13 cellular contexts compared by ENCODE assay signal in the genomic region with DNA sequence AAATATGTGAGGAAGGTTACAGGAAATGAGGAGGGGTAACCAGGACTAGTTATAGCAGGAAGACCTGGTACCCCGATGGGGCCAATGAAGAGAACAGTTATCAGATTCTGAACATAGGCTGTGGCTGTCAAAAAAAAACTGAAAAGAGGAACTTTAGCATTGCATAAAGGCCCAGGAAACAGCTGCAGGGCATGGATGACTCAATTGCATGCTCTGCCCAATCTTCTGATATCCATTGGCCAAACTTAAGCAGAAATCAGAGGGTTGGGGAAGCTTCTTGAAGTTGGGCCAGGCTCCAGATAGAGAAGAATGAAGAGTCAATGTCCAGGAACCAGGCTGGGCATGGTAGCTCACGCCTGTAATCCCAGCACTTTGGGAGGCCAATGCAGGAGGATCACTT.
A peak's percentile ranks its signal among the peaks of the same experiment; 100 is the strongest.
DNase-seq lines count a peak whose midpoint lies in the region; ATAC-seq, FAIRE-seq and TF ChIP-seq lines count a peak whose summit lies in the region.
"Had no signal": no experiment of that assay in that cellular context is flagged by ENCODE, and none has a peak within 500 bp of the region (broad histone marks: within the 10 kb centered on the region; RNA-seq: fewer than 3 reads in every experiment).

No MANE protein-coding gene starts in this region.

- no peaks in the 10 kb centered on the region for H3K4me1 Mint-ChIP-seq in effector memory CD8-positive, alpha-beta T cell (ENCODE audit: low read depth in 2 of 2)
- H3K4me1 Mint-ChIP-seq in stimulated activated naive B cell treated with anti-CD40 and anti-IgM and Interleukin-4, amounts not matched to agents 10 μg/mL and 1 μg/mL and 100 μg/mL, for 72 hours, result peaks cover 14 to 15% of the 10 kb centered on the region in 2 donors
- H3K4me1 Mint-ChIP-seq: stimulated activated naive CD8-positive, alpha-beta T cell treated with anti-CD3 and anti-CD28 coated beads, Interleukin-15, amount 100 ng/mL, for 72 hours had no signal

- in situ Hi-C loops in HepG2 (cut with HindIII; ENCODE audit: extremely low pct_ligation_motif_present, low pct_unique_long_range_greater_than_20kb), result no loop called here

- TF ChIP-seq CTCF in right lobe of liver (IDR thresholded peaks at IDR 0.05) (no peak), HepG2 (CRISPR knock-in tag; IDR thresholded peaks at IDR 0.05) (no peak)

- H3K27me3 Mint-ChIP-seq in effector memory CD8-positive, alpha-beta T cell, result no peaks in the 10 kb centered on the region
- no peaks in the 10 kb centered on the region for H3K27me3 Mint-ChIP-seq in stimulated activated naive B cell treated with anti-CD40 and anti-IgM and Interleukin-4, amounts not matched to agents 10 μg/mL and 1 μg/mL and 100 μg/mL, for 72 hours
- H3K27me3 Mint-ChIP-seq: activated T-cell treated with anti-CD3 and anti-CD28 coated beads, Interleukin-2, amount 50 U/mL, for 24 hours; stimulated activated naive CD8-positive, alpha-beta T cell treated with anti-CD3 and anti-CD28 coated beads, Interleukin-15, amount 100 ng/mL, for 72 hours had no signal

- no peak for TF ChIP-seq EP300 in HepG2 (IDR thresholded peaks at IDR 0.05; ENCODE audit: low read depth in 2 of 2, low read length in 2 of 2)
- TF ChIP-seq EP300 in HepG2 (CRISPR knock-in tag; IDR thresholded peaks at IDR 0.05; ENCODE audit: borderline replicate concordance), result no peak

- POLR2A ChIA-PET in HepG2 (lab: Yijun Ruan, JAX), result no interaction called here

- no peak for TF ChIP-seq RAD21 in HepG2 (CRISPR knock-in tag; IDR thresholded peaks at IDR 0.05)

- TF ChIP-seq POLR2A in right lobe of liver (IDR thresholded peaks at IDR 0.05), result no peak
- no peak for TF ChIP-seq POLR2A in HepG2 (IDR thresholded peaks at IDR 0.05; ENCODE audit: insufficient read depth in 1 of 2, low read depth in 2 of 2, low read length in 2 of 2)

- H3K9me3 ChIP-seq in right lobe of liver (no peaks in the 10 kb centered on the region), HepG2 (ENCODE audit: low read length) (peaks cover 36% of the 10 kb centered on the region)

- H2AFZ ChIP-seq in HepG2 (ENCODE audit: low read length), result no peak overlapping the region

- no peak for FAIRE-seq in HepG2 (lab: Jason Lieb, UNC)

- ATAC-seq in right lobe of liver, result peak; percentile 31 to 69 (median 60)
- no peak for ATAC-seq in HepG2
- ATAC-seq in effector memory CD8-positive, alpha-beta T cell (replicated peaks), result peak; percentile 27
- ATAC-seq in stimulated activated naive B cell treated with anti-CD40 and anti-IgM and Interleukin-4, amounts not matched to agents 10 μg/mL and 1 μg/mL and 100 μg/mL, for 72 hours (replicated peaks), result peak; percentile 95
- ATAC-seq in GM18907 (IDR thresholded peaks at IDR 0.05; ENCODE audit: unreplicated experiment), result no peak
- ATAC-seq: stimulated activated naive CD8-positive, alpha-beta T cell treated with anti-CD3 and anti-CD28 coated beads, Interleukin-15, amount 100 ng/mL, for 72 hours had no signal

- H3K4me1 ChIP-seq in right lobe of liver, result no peaks in the 10 kb centered on the region
- H3K4me1 ChIP-seq in HepG2 (ENCODE audit: insufficient read depth, low read length), result no peaks in the 10 kb centered on the region

- H3K9me3 Mint-ChIP-seq in effector memory CD8-positive, alpha-beta T cell, result peaks cover 0 to 4% of the 10 kb centered on the region in 2 donors
- no peaks in the 10 kb centered on the region for H3K9me3 Mint-ChIP-seq in stimulated activated naive B cell treated with anti-CD40 and anti-IgM and Interleukin-4, amounts not matched to agents 10 μg/mL and 1 μg/mL and 100 μg/mL, for 72 hours

- BruUV-seq in HepG2 (replicated peaks; lab: Mats Ljungman, UMichigan), result no TSS peak

- H3K79me2 ChIP-seq in HepG2 (ENCODE audit: insufficient read depth, low read length), result no peaks in the 10 kb centered on the region

- DNase-seq in right lobe of liver (no peak), HepG2 (ENCODE audit: low spot score) (no peak), M059J (ENCODE audit: low read depth) (peak; percentile 55), NCI-H1417 (lab: John Stamatoyannopoulos, UW) (no peak)
- no peak for DNase-seq in effector memory CD8-positive, alpha-beta T cell
- peak; percentile 32 for DNase-seq in stimulated activated naive B cell treated with anti-CD40 and anti-IgM and Interleukin-4, amounts not matched to agents 10 μg/mL and 1 μg/mL and 100 μg/mL, for 72 hours
- DNase-seq in stimulated activated CD8-positive, alpha-beta memory T cell treated with anti-CD3 and anti-CD28 coated beads, Interleukin-4, amount 100 ng/mL, for 48 hours, result no peak
- DNase-seq: activated T-cell treated with anti-CD3 and anti-CD28 coated beads, Interleukin-2, amount 50 U/mL, for 24 hours; NCI-H446; stimulated activated naive CD8-positive, alpha-beta T cell treated with anti-CD3 and anti-CD28 coated beads, Interleukin-15, amount 100 ng/mL, for 72 hours had no signal

- no peak overlapping the region for H3K4me2 ChIP-seq in HepG2 (ENCODE audit: low read depth, low read length)
- H3K4me2 ChIP-seq: smooth muscle cell had no signal

- no peak overlapping the region for H3K27ac Mint-ChIP-seq in effector memory CD8-positive, alpha-beta T cell
- peak overlapping the region; percentile 79 for H3K27ac Mint-ChIP-seq in stimulated activated naive B cell treated with anti-CD40 and anti-IgM and Interleukin-4, amounts not matched to agents 10 μg/mL and 1 μg/mL and 100 μg/mL, for 72 hours
- H3K27ac Mint-ChIP-seq: activated T-cell treated with anti-CD3 and anti-CD28 coated beads, Interleukin-2, amount 50 U/mL, for 24 hours; T-helper 1 cell treated with Interleukin-12 subunit alpha and Interleukin-12 subunit beta and Interleukin-4 antibody, amounts not matched to agents 30 μg/mL and 1 μg/mL, for 36 hours had no signal

- H3K36me3 ChIP-seq in right lobe of liver (no peaks in the 10 kb centered on the region), HepG2 (replicated peaks in 1 of 2; ENCODE audit: control insufficient read depth in 1 of 2, insufficient read depth in 2 of 2, low read length in 2 of 2) (no peaks in the 10 kb centered on the region)

- H3K4me3 ChIP-seq in right lobe of liver (no peak overlapping the region), HepG2 (replicated peaks in 1 of 3; ENCODE audit: insufficient read depth in 1 of 3, low read depth in 2 of 3, low read length in 3 of 3) (no peak overlapping the region)
- H3K4me3 ChIP-seq: smooth muscle cell had no signal

- CTCF ChIA-PET in HepG2 (lab: Yijun Ruan, JAX; ENCODE audit: low intra/inter-chr PET ratio, low total read pairs), result no interaction called here

- no peak overlapping the region for H3K27ac ChIP-seq in right lobe of liver
- no peak overlapping the region for H3K27ac ChIP-seq in HepG2 (ENCODE audit: extremely low read length, insufficient read depth, low read length)

- H3K27me3 ChIP-seq in right lobe of liver, result no peaks in the 10 kb centered on the region
- H3K27me3 ChIP-seq in HepG2 (ENCODE audit: control insufficient read depth in 1 of 2, insufficient read depth in 2 of 2, low read length in 2 of 2), result no peaks in the 10 kb centered on the region

- no peaks in the 10 kb centered on the region for H4K20me1 ChIP-seq in HepG2 (ENCODE audit: insufficient read depth, low read length)

- H3K4me3 Mint-ChIP-seq in effector memory CD8-positive, alpha-beta T cell, result no peak overlapping the region
- peak overlapping the region; percentile 22 to 62 for H3K4me3 Mint-ChIP-seq in stimulated activated naive B cell treated with anti-CD40 and anti-IgM and Interleukin-4, amounts not matched to agents 10 μg/mL and 1 μg/mL and 100 μg/mL, for 72 hours
- H3K4me3 Mint-ChIP-seq: activated T-cell treated with anti-CD3 and anti-CD28 coated beads, Interleukin-2, amount 50 U/mL, for 24 hours; stimulated activated naive CD8-positive, alpha-beta T cell treated with anti-CD3 and anti-CD28 coated beads, Interleukin-15, amount 100 ng/mL, for 72 hours; T-helper 1 cell treated with Interleukin-12 subunit alpha and Interleukin-12 subunit beta and Interleukin-4 antibody, amounts not matched to agents 30 μg/mL and 1 μg/mL, for 36 hours had no signal

- no peak overlapping the region for H3K9ac ChIP-seq in HepG2 (ENCODE audit: insufficient read depth, low read depth, low read length)

- intact Hi-C loops in right lobe of liver (cut with DNase I), result no loop called here
- intact Hi-C loops in HepG2 (cut with micrococcal nuclease; ENCODE audit: unreplicated experiment), result no loop called here

- H3K36me3 Mint-ChIP-seq in effector memory CD8-positive, alpha-beta T cell (ENCODE audit: insufficient read depth), result peaks cover 4% of the 10 kb centered on the region
- H3K36me3 Mint-ChIP-seq in stimulated activated naive B cell treated with anti-CD40 and anti-IgM and Interleukin-4, amounts not matched to agents 10 μg/mL and 1 μg/mL and 100 μg/mL, for 72 hours, result no peaks in the 10 kb centered on the region

- 40% methylated on average over 2 of the region's 2 CpGs for WGBS in right lobe of liver (ENCODE audit: insufficient coverage, low coverage, low lambda C conversion rate, missing lambda C conversion rate)
- 0% methylated on average over 1 of the region's 2 CpGs for WGBS in HepG2 (ENCODE audit: low lambda C conversion rate)

TF ChIP-seq in HepG2, 621 proteins besides CTCF, POLR2A, EP300 and RAD21 (continues in another document):
- TF ChIP-seq ZBTB1 (CRISPR knock-in tag; IDR thresholded peaks at IDR 0.05; ENCODE audit: borderline replicate concordance) (no peak), SIX4 (CRISPR knock-in tag; IDR thresholded peaks at IDR 0.05) (no peak), SIN3A (IDR thresholded peaks at IDR 0.05; ENCODE audit: borderline replicate concordance, low read depth, low read length) (no peak)
- TF ChIP-seq, protein P1, sequence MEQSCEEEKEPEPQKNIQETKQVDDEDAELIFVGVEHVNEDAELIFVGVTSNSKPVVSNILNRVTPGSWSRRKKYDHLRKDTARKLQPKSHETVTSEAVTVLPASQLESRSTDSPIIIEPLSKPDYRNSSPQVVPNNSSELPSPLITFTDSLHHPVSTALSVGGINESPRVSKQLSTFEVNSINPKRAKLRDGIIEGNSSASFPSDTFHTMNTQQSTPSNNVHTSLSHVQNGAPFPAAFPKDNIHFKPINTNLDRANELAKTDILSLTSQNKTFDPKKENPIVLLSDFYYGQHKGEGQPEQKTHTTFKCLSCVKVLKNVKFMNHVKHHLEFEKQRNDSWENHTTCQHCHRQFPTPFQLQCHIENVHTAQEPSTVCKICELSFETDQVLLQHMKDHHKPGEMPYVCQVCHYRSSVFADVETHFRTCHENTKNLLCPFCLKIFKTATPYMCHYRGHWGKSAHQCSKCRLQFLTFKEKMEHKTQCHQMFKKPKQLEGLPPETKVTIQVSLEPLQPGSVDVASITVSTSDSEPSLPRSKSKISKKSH (CRISPR knock-in tag; IDR thresholded peaks at IDR 0.05; ENCODE audit: borderline replicate concordance), result no peak
- TF ChIP-seq, protein P2, sequence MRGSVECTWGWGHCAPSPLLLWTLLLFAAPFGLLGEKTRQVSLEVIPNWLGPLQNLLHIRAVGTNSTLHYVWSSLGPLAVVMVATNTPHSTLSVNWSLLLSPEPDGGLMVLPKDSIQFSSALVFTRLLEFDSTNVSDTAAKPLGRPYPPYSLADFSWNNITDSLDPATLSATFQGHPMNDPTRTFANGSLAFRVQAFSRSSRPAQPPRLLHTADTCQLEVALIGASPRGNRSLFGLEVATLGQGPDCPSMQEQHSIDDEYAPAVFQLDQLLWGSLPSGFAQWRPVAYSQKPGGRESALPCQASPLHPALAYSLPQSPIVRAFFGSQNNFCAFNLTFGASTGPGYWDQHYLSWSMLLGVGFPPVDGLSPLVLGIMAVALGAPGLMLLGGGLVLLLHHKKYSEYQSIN (CRISPR knock-in tag; IDR thresholded peaks at IDR 0.05; ENCODE audit: borderline replicate concordance), result no peak

Comparison
In these comparisons a context has a peak if more than half of its experiments do, and no peak if none do; other contexts are left out.
1. ATAC-seq: peak in right lobe of liver (4 of 4), effector memory CD8-positive, alpha-beta T cell (single experiment) and stimulated activated naive B cell treated with anti-CD40 and anti-IgM and Interleukin-4, amounts not matched to agents 10 μg/mL and 1 μg/mL and 100 μg/mL, for 72 hours (2 of 2); none in HepG2 (single experiment) and GM18907 (single experiment).
2. DNase-seq: peak in M059J (single experiment) and stimulated activated naive B cell treated with anti-CD40 and anti-IgM and Interleukin-4, amounts not matched to agents 10 μg/mL and 1 μg/mL and 100 μg/mL, for 72 hours (single experiment); none in right lobe of liver (0 of 3), HepG2 (single experiment), effector memory CD8-positive, alpha-beta T cell (0 of 3), NCI-H1417 (0 of 3) and stimulated activated CD8-positive, alpha-beta memory T cell treated with anti-CD3 and anti-CD28 coated beads, Interleukin-4, amount 100 ng/mL, for 48 hours (single experiment).
3. H3K4me3 Mint-ChIP-seq: peak in stimulated activated naive B cell treated with anti-CD40 and anti-IgM and Interleukin-4, amounts not matched to agents 10 μg/mL and 1 μg/mL and 100 μg/mL, for 72 hours (2 of 2); none in effector memory CD8-positive, alpha-beta T cell (0 of 2).